40 cellular contexts compared by ENCODE assay signal in the genomic region with DNA sequence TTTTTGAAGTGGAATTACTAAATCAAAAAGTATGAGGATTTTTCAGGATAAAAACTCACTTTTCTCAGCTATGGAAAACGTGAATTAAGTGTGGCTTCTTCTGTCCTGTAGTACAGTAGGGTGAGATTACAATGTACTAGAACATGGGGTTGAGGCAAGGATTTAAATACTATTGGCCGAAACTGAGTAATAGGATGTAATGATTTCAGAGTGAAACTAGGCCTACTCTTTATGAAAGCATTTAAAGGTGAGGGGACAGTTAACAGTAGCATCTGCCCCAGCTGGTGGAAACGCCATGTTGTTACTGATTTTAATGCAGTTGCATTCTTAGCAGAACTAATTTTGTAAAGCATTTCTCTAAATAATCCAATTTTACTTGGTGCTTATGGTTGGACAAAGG.
"Had no signal": no experiment of that assay in that cellular context is flagged by ENCODE, and none has a peak within 500 bp of the region (broad histone marks: within the 10 kb centered on the region; RNA-seq: fewer than 3 reads in every experiment).

No MANE protein-coding gene starts in this region.

- H3K4me1 ChIP-seq: adrenal gland, body of pancreas, breast epithelium had no signal

- H3K4me3 ChIP-seq: adrenal gland, ascending aorta, body of pancreas, breast epithelium, cardiac muscle cell had no signal

- H3K4me1 Mint-ChIP-seq: activated naive CD4-positive, alpha-beta T cell treated with anti-CD3 and anti-CD28 coated beads, Interleukin-2, amount 50 U/mL, for 24 hours; activated naive CD8-positive, alpha-beta T cell treated with anti-CD3 and anti-CD28 coated beads for 36 hours; activated naive CD8-positive, alpha-beta T cell treated with anti-CD3 and anti-CD28 coated beads, Interleukin-2, amount 10 ng/mL, durations not matched to agents 7 days and 5 days; activated naive CD8-positive, alpha-beta T cell treated with anti-CD3 and anti-CD28 coated beads, Interleukin-2, amount 50 U/mL, for 24 hours; activated T-helper 17 cell treated with anti-CD3 and anti-CD28 coated beads, Interleukin-2, amount 50 U/mL, for 72 hours; central memory CD8-positive, alpha-beta T cell had no signal

- H3K27ac Mint-ChIP-seq: activated naive CD4-positive, alpha-beta T cell treated with anti-CD3 and anti-CD28 coated beads for 36 hours; activated naive CD4-positive, alpha-beta T cell treated with anti-CD3 and anti-CD28 coated beads, Interleukin-2, amount 50 U/mL, for 24 hours; activated naive CD4-positive, alpha-beta T cell treated with anti-CD3 and anti-CD28 coated beads, Interleukin-2, amount 50 U/mL, for 72 hours; activated naive CD8-positive, alpha-beta T cell; activated naive CD8-positive, alpha-beta T cell treated with anti-CD3 and anti-CD28 coated beads for 36 hours; activated naive CD8-positive, alpha-beta T cell treated with anti-CD3 and anti-CD28 coated beads, Interleukin-2, amount 10 ng/mL, durations not matched to agents 7 days and 5 days; activated naive CD8-positive, alpha-beta T cell treated with anti-CD3 and anti-CD28 coated beads, Interleukin-2, amount 50 U/mL, for 24 hours; activated T-cell treated with anti-CD3 and anti-CD28 coated beads, Interleukin-2, amount 50 U/mL, for 24 hours; activated T-cell treated with anti-CD3 and anti-CD28 coated beads, Interleukin-2, amount 50 U/mL, for 72 hours; activated T-helper 1 cell treated with anti-CD3 and anti-CD28 coated beads, Interleukin-12 subunit alpha, Interleukin-12 subunit beta, Interleukin-2, Interleukin-4 antibody, amounts not matched to agents 30 ng/mL and 10 ng/mL and 1 ng/mL, durations not matched to agents 14 hours and 24 hours and 36 hours; activated T-helper 17 cell treated with anti-CD3 and anti-CD28 coated beads, Interleukin-2, amount 50 U/mL, for 72 hours; activated T-helper 2 cell treated with anti-CD3 and anti-CD28 coated beads, Interferon-gamma antibody, Interleukin-2, Interleukin-4, amounts not matched to agents 10 μg/mL and 5 μg/mL and 100 μg/mL, durations not matched to agents 14 hours and 24 hours and 36 hours; brain had no signal

- FAIRE-seq: astrocyte, bronchial epithelial cell, colon had no signal

- H3K9me3 Mint-ChIP-seq: activated naive CD4-positive, alpha-beta T cell treated with anti-CD3 and anti-CD28 coated beads, Interleukin-2, amount 50 U/mL, for 24 hours; activated naive CD4-positive, alpha-beta T cell treated with anti-CD3 and anti-CD28 coated beads, Interleukin-2, amount 50 U/mL, for 72 hours; activated naive CD8-positive, alpha-beta T cell treated with anti-CD3 and anti-CD28 coated beads for 36 hours; activated naive CD8-positive, alpha-beta T cell treated with anti-CD3 and anti-CD28 coated beads, Interleukin-2, amount 10 ng/mL, durations not matched to agents 7 days and 5 days; activated T-cell treated with anti-CD3 and anti-CD28 coated beads, Interleukin-2, amount 50 U/mL, for 24 hours; activated T-cell treated with anti-CD3 and anti-CD28 coated beads, Interleukin-2, amount 50 U/mL, for 4 hours; activated T-helper 1 cell treated with anti-CD3 and anti-CD28 coated beads, Interleukin-12 subunit alpha, Interleukin-12 subunit beta, Interleukin-2, Interleukin-4 antibody, amounts not matched to agents 30 ng/mL and 10 ng/mL and 1 ng/mL, durations not matched to agents 14 hours and 24 hours and 36 hours; activated T-helper 2 cell treated with anti-CD3 and anti-CD28 coated beads, Interferon-gamma antibody, Interleukin-2, Interleukin-4, amounts not matched to agents 10 μg/mL and 5 μg/mL and 100 μg/mL, durations not matched to agents 14 hours and 24 hours and 36 hours; central memory CD8-positive, alpha-beta T cell had no signal

- H3K9me3 ChIP-seq: adrenal gland, ascending aorta, body of pancreas, breast epithelium had no signal

- H3K4me3 Mint-ChIP-seq: activated naive CD4-positive, alpha-beta T cell treated with anti-CD3 and anti-CD28 coated beads for 36 hours; activated naive CD4-positive, alpha-beta T cell treated with anti-CD3 and anti-CD28 coated beads, Interleukin-2, amount 50 U/mL, for 24 hours; activated naive CD8-positive, alpha-beta T cell; activated naive CD8-positive, alpha-beta T cell treated with anti-CD3 and anti-CD28 coated beads for 36 hours; activated naive CD8-positive, alpha-beta T cell treated with anti-CD3 and anti-CD28 coated beads, Interleukin-2, amount 10 ng/mL, durations not matched to agents 7 days and 5 days; activated naive CD8-positive, alpha-beta T cell treated with anti-CD3 and anti-CD28 coated beads, Interleukin-2, amount 50 U/mL, for 24 hours; activated T-cell treated with anti-CD3 and anti-CD28 coated beads, Interleukin-2, amount 50 U/mL, for 24 hours; activated T-cell treated with anti-CD3 and anti-CD28 coated beads, Interleukin-2, amount 50 U/mL, for 4 hours; activated T-cell treated with anti-CD3 and anti-CD28 coated beads, Interleukin-2, amount 50 U/mL, for 72 hours; activated T-helper 1 cell treated with anti-CD3 and anti-CD28 coated beads, Interleukin-12 subunit alpha, Interleukin-12 subunit beta, Interleukin-2, Interleukin-4 antibody, amounts not matched to agents 30 ng/mL and 10 ng/mL and 1 ng/mL, durations not matched to agents 14 hours and 24 hours and 36 hours; activated T-helper 17 cell treated with anti-CD3 and anti-CD28 coated beads, Interleukin-2, amount 50 U/mL, for 72 hours; brain; central memory CD8-positive, alpha-beta T cell had no signal

- DNase-seq: activated effector memory CD4-positive, alpha-beta T cell treated with anti-CD3 and anti-CD28 coated beads, Interleukin-2, amount 50 U/mL, for 16 hours; activated effector memory CD4-positive, alpha-beta T cell treated with Interleukin-2 at 50 U/mL for 16 hours; activated gamma-delta T cell; activated gamma-delta T cell treated with Interleukin-2 at 50 U/mL for 16 hours; activated naive CD4-positive, alpha-beta T cell; activated naive CD4-positive, alpha-beta T cell treated with anti-CD3 and anti-CD28 coated beads for 36 hours; activated naive CD4-positive, alpha-beta T cell treated with anti-CD3 and anti-CD28 coated beads, Interleukin-2, amount 50 U/mL, for 16 hours; activated naive CD4-positive, alpha-beta T cell treated with Interleukin-2 at 50 U/mL for 16 hours; activated naive CD8-positive, alpha-beta T cell treated with anti-CD3 and anti-CD28 coated beads for 36 hours; activated naive CD8-positive, alpha-beta T cell treated with anti-CD3 and anti-CD28 coated beads, Interleukin-2, amount 10 ng/mL, durations not matched to agents 7 days and 5 days; activated naive CD8-positive, alpha-beta T cell treated with anti-CD3 and anti-CD28 coated beads, Interleukin-2, amount 50 U/mL, for 24 hours; activated T-cell treated with anti-CD3 and anti-CD28 coated beads, Interleukin-2, amount 50 U/mL, for 1 hour; activated T-cell treated with anti-CD3 and anti-CD28 coated beads, Interleukin-2, amount 50 U/mL, for 24 hours; activated T-cell treated with anti-CD3 and anti-CD28 coated beads, Interleukin-2, amount 50 U/mL, for 4 hours; activated T-cell treated with anti-CD3 and anti-CD28 coated beads, Interleukin-2, amount 50 U/mL, for 48 hours; activated T-cell treated with anti-CD3 and anti-CD28 coated beads, Interleukin-2, amount 50 U/mL, for 72 hours; adrenal gland; amniotic stem cell; amygdala; anterior cingulate cortex; aorta; body of pancreas; brain microvascular endothelial cell; caudate nucleus; central memory CD4-positive, alpha-beta T cell; cerebellar nuclear complex had no signal

- H3K36me3 Mint-ChIP-seq: activated naive CD4-positive, alpha-beta T cell treated with anti-CD3 and anti-CD28 coated beads, Interleukin-2, amount 50 U/mL, for 24 hours; activated naive CD4-positive, alpha-beta T cell treated with anti-CD3 and anti-CD28 coated beads, Interleukin-2, amount 50 U/mL, for 72 hours; activated naive CD8-positive, alpha-beta T cell; activated naive CD8-positive, alpha-beta T cell treated with anti-CD3 and anti-CD28 coated beads for 36 hours; activated naive CD8-positive, alpha-beta T cell treated with anti-CD3 and anti-CD28 coated beads, Interleukin-2, amount 10 ng/mL, durations not matched to agents 7 days and 5 days; brain had no signal

- H3K27me3 ChIP-seq: adrenal gland, ascending aorta, body of pancreas, brain microvascular endothelial cell, breast epithelium, cardiac muscle cell had no signal

- ATAC-seq: activated naive CD4-positive, alpha-beta T cell treated with anti-CD3 and anti-CD28 coated beads, Interleukin-2, amount 50 U/mL, for 72 hours; activated naive CD8-positive, alpha-beta T cell treated with anti-CD3 and anti-CD28 coated beads, Interleukin-2, amount 50 U/mL, for 24 hours; activated T-cell treated with anti-CD3 and anti-CD28 coated beads, Interleukin-2, amount 50 U/mL, for 4 hours; activated T-cell treated with anti-CD3 and anti-CD28 coated beads, Interleukin-2, amount 50 U/mL, for 72 hours; activated T-helper 17 cell treated with anti-CD3 and anti-CD28 coated beads, Interleukin-2, amount 50 U/mL, for 72 hours; body of pancreas had no signal

- H3K27ac ChIP-seq: adrenal gland, ascending aorta, body of pancreas, brain microvascular endothelial cell, breast epithelium, cardiac muscle cell had no signal

- H3K27me3 Mint-ChIP-seq: activated naive CD4-positive, alpha-beta T cell treated with anti-CD3 and anti-CD28 coated beads, Interleukin-2, amount 50 U/mL, for 24 hours; activated naive CD8-positive, alpha-beta T cell treated with anti-CD3 and anti-CD28 coated beads, Interleukin-2, amount 10 ng/mL, durations not matched to agents 7 days and 5 days; activated naive CD8-positive, alpha-beta T cell treated with anti-CD3 and anti-CD28 coated beads, Interleukin-2, amount 50 U/mL, for 24 hours; activated T-cell treated with anti-CD3 and anti-CD28 coated beads, Interleukin-2, amount 50 U/mL, for 24 hours; activated T-helper 17 cell treated with anti-CD3 and anti-CD28 coated beads, Interleukin-2, amount 50 U/mL, for 72 hours; central memory CD8-positive, alpha-beta T cell had no signal

- H3K36me3 ChIP-seq: adrenal gland, ascending aorta, brain microvascular endothelial cell, breast epithelium, cardiac muscle cell had no signal
